In genomic region chr12:82554529-82554928, GRCh38 we compare ENCODE assay signal across 10 cellular contexts.
DNase-seq lines count a peak whose midpoint lies in the region; ATAC-seq, FAIRE-seq and TF ChIP-seq lines count a peak whose summit lies in the region.
"Had no signal": no experiment of that assay in that cellular context is flagged by ENCODE, and none has a peak within 500 bp of the region (broad histone marks: within the 10 kb centered on the region; RNA-seq: fewer than 3 reads in every experiment).

No MANE protein-coding gene starts in this region.

- ATAC-seq in HG02852 (IDR thresholded peaks at IDR 0.05; ENCODE audit: unreplicated experiment) = peak; percentile 79

- FAIRE-seq in GM19239 (lab: Jason Lieb, UNC) = peak; percentile 60

- DNase-seq in GM19239 (ENCODE audit: insufficient read length, low spot score) = peak; percentile 9
- peak; percentile 54 for DNase-seq in LHCN-M2 (ENCODE audit: low read depth)
- DNase-seq in retinal pigment epithelial cell (ENCODE audit: low read depth) = peak; percentile 8
- DNase-seq in NCI-H524 (lab: John Stamatoyannopoulos, UW) = no peak
- DNase-seq in NCI-H1436 (lab: John Stamatoyannopoulos, UW) = no peak
- no peak for DNase-seq in hypothalamus (lab: John Stamatoyannopoulos, UW)
- DNase-seq: NCI-H2107; stimulated activated CD8-positive, alpha-beta memory T cell treated with anti-CD3 and anti-CD28 coated beads, Interleukin-4, amount 100 ng/mL, for 48 hours had no signal

- no peak for TF ChIP-seq CTCF in retinal pigment epithelial cell (conservative IDR thresholded peaks at IDR 0.05; ENCODE audit: low read depth, low read length)

- no peak overlapping the region for H3K4me3 ChIP-seq in retinal pigment epithelial cell (ENCODE audit: low read length)
- H3K4me3 ChIP-seq: skin epidermis had no signal

Comparison
In these comparisons a context has a peak if more than half of its experiments do, and no peak if none do; other contexts are left out.
1. DNase-seq: peak in GM19239 (single experiment), LHCN-M2 (single experiment) and retinal pigment epithelial cell (single experiment); none in NCI-H524 (0 of 2), NCI-H1436 (single experiment) and hypothalamus (0 of 51).